ENCODE assay signal across 1 cellular context in genomic region chr19:18159059-18159616, GRCh38. TPM values are rescaled to one million over a fixed set of nuclear protein-coding genes. Genes with fewer than 3 reads are reported as not detected.
"Had no signal": no experiment of that assay in that cellular context is flagged by ENCODE, and none has a peak within 500 bp of the region (broad histone marks: within the 10 kb centered on the region; RNA-seq: fewer than 3 reads in every experiment).

No MANE protein-coding gene starts in this region.

RNA-seq across cellular contexts. Expression of gene IFI30, which starts 14.5 kb away (rescaled TPM):
- polyA plus RNA-seq: cardiac muscle cell had no signal
